ENCODE assay signal across 8 cellular contexts in genomic region chr2:39227628-39228412, GRCh38. TPM values are rescaled to one million over a fixed set of nuclear protein-coding genes. Genes with fewer than 3 reads are reported as not detected.
A peak's percentile ranks its signal among the peaks of the same experiment; 100 is the strongest.
DNase-seq lines count a peak whose midpoint lies in the region; ATAC-seq and TF ChIP-seq lines count a peak whose summit lies in the region.

No MANE protein-coding gene starts in this region.

- H3K9ac ChIP-seq in adipocyte (ENCODE audit: low read length): peak overlapping the region; percentile 75

- 17 to 23% methylated on average over 9 of the region's 9 CpGs for WGBS in heart right ventricle, 2 donors
- 11 to 17% methylated on average over 9 of the region's 9 CpGs for WGBS in aorta, 2 donors

- peaks cover 1% of the 10 kb centered on the region for H3K36me3 Mint-ChIP-seq in T-helper 1 cell treated with Interleukin-12 subunit alpha and Interleukin-12 subunit beta and Interleukin-4 antibody, amounts not matched to agents 30 μg/mL and 1 μg/mL, for 36 hours (ENCODE audit: low read depth)

- ATAC-seq in HG02571 (IDR thresholded peaks at IDR 0.05; ENCODE audit: unreplicated experiment) (peak; percentile 63), heart right ventricle (peak; percentile 80 to 92 (median 88)), aorta (ENCODE audit: low FRiP score) (peak; percentile 91)

- DNase-seq in GM06990 (ENCODE audit: extremely low read depth, insufficient read length): peak; percentile 46
- peak; percentile 6 for DNase-seq in NCI-H1092 (lab: John Stamatoyannopoulos, UW)
- peak; percentile 89 for DNase-seq in adipocyte (ENCODE audit: low read depth)
- DNase-seq in heart right ventricle: peak; percentile 76 to 81
- peak; percentile 32 for DNase-seq in pulmonary artery endothelial cell (ENCODE audit: low read depth, low spot score)
- DNase-seq in aorta: peak; percentile 85 to 93

- no peaks in the 10 kb centered on the region for H3K9me3 Mint-ChIP-seq in T-helper 1 cell treated with Interleukin-12 subunit alpha and Interleukin-12 subunit beta and Interleukin-4 antibody, amounts not matched to agents 30 μg/mL and 1 μg/mL, for 36 hours

- no peaks in the 10 kb centered on the region for H3K27me3 Mint-ChIP-seq in T-helper 1 cell treated with Interleukin-12 subunit alpha and Interleukin-12 subunit beta and Interleukin-4 antibody, amounts not matched to agents 30 μg/mL and 1 μg/mL, for 36 hours (ENCODE audit: low read depth)

- H3K4me1 ChIP-seq in adipocyte (ENCODE audit: control insufficient read depth, insufficient read depth, low read length) (peaks cover 25% of the 10 kb centered on the region), heart right ventricle (peaks cover 0 to 23% (median 15%) of the 10 kb centered on the region in 9 donors), aorta (ENCODE audit: control insufficient read depth in 1 of 2, insufficient read depth in 2 of 2, low read length in 2 of 2) (no peaks in the 10 kb centered on the region)

- H3K4me3 ChIP-seq in GM06990 (replicated peaks; ENCODE audit: low read depth, low read length): no peak overlapping the region
- peak overlapping the region; percentile 42 for H3K4me3 ChIP-seq in adipocyte (ENCODE audit: low read length)
- H3K4me3 ChIP-seq in heart right ventricle: peak overlapping the region in 7 of 10 donors; percentile 7 to 40 (median 31)
- H3K4me3 ChIP-seq in aorta (ENCODE audit: low read length in 2 of 2): no peak overlapping the region

- H3K4me3 Mint-ChIP-seq in T-helper 1 cell treated with Interleukin-12 subunit alpha and Interleukin-12 subunit beta and Interleukin-4 antibody, amounts not matched to agents 30 μg/mL and 1 μg/mL, for 36 hours: peak overlapping the region; percentile 71

- peak overlapping the region; percentile 87 for H3K27ac Mint-ChIP-seq in T-helper 1 cell treated with Interleukin-12 subunit alpha and Interleukin-12 subunit beta and Interleukin-4 antibody, amounts not matched to agents 30 μg/mL and 1 μg/mL, for 36 hours

- H3K9me3 ChIP-seq in adipocyte (ENCODE audit: control insufficient read depth, low read length) (no peaks in the 10 kb centered on the region), heart right ventricle (no peaks in the 10 kb centered on the region), aorta (ENCODE audit: control insufficient read depth, low read length) (no peaks in the 10 kb centered on the region)

- TF ChIP-seq CTCF in GM06990 (IDR thresholded peaks at IDR 0.05; ENCODE audit: insufficient read depth, low read length, poor library complexity, severe bottlenecking): peak; percentile 90
- peak; percentile 83 to 96 (median 90) for TF ChIP-seq CTCF in heart right ventricle (IDR thresholded peaks at IDR 0.05)

- H3K4me1 Mint-ChIP-seq in T-helper 1 cell treated with Interleukin-12 subunit alpha and Interleukin-12 subunit beta and Interleukin-4 antibody, amounts not matched to agents 30 μg/mL and 1 μg/mL, for 36 hours (ENCODE audit: low read depth): peaks cover 38% of the 10 kb centered on the region

- H3K27ac ChIP-seq in heart right ventricle (no peak overlapping the region), aorta (ENCODE audit: low read depth in 1 of 2, low read length in 2 of 2) (no peak overlapping the region)

- intact Hi-C loops in heart right ventricle (cut with DNase I) (loop anchor here (1.0 to 10.0 kb wide), 13 partner anchors 103 to 281 kb away; partner anchors contain the start of gene SOS1 (in 6 of the 10)), aorta (cut with DNase I) (loop anchor here (1.0 to 10.0 kb wide), 5 partner anchors 66 to 283 kb away; no protein-coding TSS in a partner anchor)

- H3K36me3 ChIP-seq in GM06990 (ENCODE audit: control insufficient read depth, insufficient read depth, low read length): no peaks in the 10 kb centered on the region
- no peaks in the 10 kb centered on the region for H3K36me3 ChIP-seq in adipocyte (ENCODE audit: control insufficient read depth, insufficient read depth, low read length, severe bottlenecking)
- H3K36me3 ChIP-seq in heart right ventricle: no peaks in the 10 kb centered on the region
- no peaks in the 10 kb centered on the region for H3K36me3 ChIP-seq in aorta (ENCODE audit: control insufficient read depth in 1 of 2, insufficient read depth in 2 of 2, low read length in 1 of 2)

- H3K27me3 ChIP-seq in GM06990 (replicated peaks; ENCODE audit: control insufficient read depth, insufficient read depth, low read length) (no peaks in the 10 kb centered on the region), adipocyte (replicated peaks; ENCODE audit: control insufficient read depth, insufficient read depth, low read length) (no peaks in the 10 kb centered on the region), heart right ventricle (no peaks in the 10 kb centered on the region), aorta (ENCODE audit: control insufficient read depth in 1 of 2, insufficient read depth in 2 of 2, low read length in 1 of 2) (no peaks in the 10 kb centered on the region)

RNA-seq across cellular contexts. Expression of gene CDKL4, which starts 15.9 kb away (rescaled TPM):
- total RNA-seq in heart right ventricle (under 1 TPM in 8 of 10 donors, not detected in 2; 0.24 to 0.87 (median 0.51) TPM), pulmonary artery endothelial cell (0.25 and 0.59 TPM in 2 replicates), aorta (1 to 10 TPM in 1 of 2 donors, under 1 TPM in 1; 0.88 to 1.3 TPM)
- polyA plus RNA-seq in heart right ventricle (under 1 TPM in 1 of 2 donors, not detected in 1; 0.29 TPM), aorta (not detected)

Comparison
In these comparisons a context has a peak if more than half of its experiments do, and no peak if none do; other contexts are left out.
1. DNase-seq: peak in every context shown above with its lines; median percentile 89 in adipocyte; 89 in aorta; 78 in heart right ventricle; 46 in GM06990; 32 in pulmonary artery endothelial cell; 6 in NCI-H1092.
2. H3K4me3 ChIP-seq: peak in adipocyte (single experiment) and heart right ventricle (7 of 10); none in GM06990 (single experiment) and aorta (0 of 2).
3. Peak in every context shown above with its lines, with median percentiles within 50 percentile points of each other: ATAC-seq.